ENCODE assay signal across 17 cellular contexts in genomic region chr7:21169667-21170605, GRCh38.
DNase-seq lines count a peak whose midpoint lies in the region; ATAC-seq and TF ChIP-seq lines count a peak whose summit lies in the region.
"Had no signal": no experiment of that assay in that cellular context is flagged by ENCODE, and none has a peak within 500 bp of the region (broad histone marks: within the 10 kb centered on the region; RNA-seq: fewer than 3 reads in every experiment).

No MANE protein-coding gene starts in this region.

- no peak for TF ChIP-seq RAD21 in neural cell (conservative IDR thresholded peaks at IDR 0.05)

- no peaks in the 10 kb centered on the region for H3K9me2 ChIP-seq in neural cell (ENCODE audit: insufficient read depth, low read length)

- no peaks in the 10 kb centered on the region for H3F3A ChIP-seq in neural cell (ENCODE audit: insufficient read depth, low read length, poor library complexity, severe bottlenecking)

- no peak for ATAC-seq in GM21360 (IDR thresholded peaks at IDR 0.05; ENCODE audit: unreplicated experiment)

- H3K36me3 ChIP-seq in NT2/D1 (ENCODE audit: insufficient read depth, insufficient read length, low read length) = no peaks in the 10 kb centered on the region
- no peaks in the 10 kb centered on the region for H3K36me3 ChIP-seq in neural cell (ENCODE audit: insufficient read depth, low read length)
- H3K36me3 ChIP-seq: ovary, thoracic aorta had no signal

- H3K4me3 ChIP-seq in NT2/D1 (ENCODE audit: insufficient read length, low read depth) (peak overlapping the region; percentile 37), neural cell (ENCODE audit: low read length) (peak overlapping the region; percentile 54)
- H3K4me3 ChIP-seq: ovary, thoracic aorta had no signal

- no peak overlapping the region for H2AFZ ChIP-seq in neural cell (ENCODE audit: low read depth, low read length)

- peak overlapping the region; percentile 13 for H3K4me2 ChIP-seq in neural cell (ENCODE audit: low read length)

- DNase-seq in HPDE6-E6E7 (ENCODE audit: extremely low spot score) (peak; percentile 41), NT2/D1 (ENCODE audit: low read depth, low spot score) (peak; percentile 82), iPS DF 19.7 (ENCODE audit: low read depth, low spot score) (peak; percentile 80), SKM-1 (lab: John Stamatoyannopoulos, UW; ENCODE audit: unreplicated experiment) (no peak), amygdala (lab: John Stamatoyannopoulos, UW) (no peak), activated gamma-delta T cell (lab: John Stamatoyannopoulos, UW) (no peak)
- DNase-seq: foreskin fibroblast, GF-D8, midbrain, NCI-H1694 treated with DMSO at 0.1 percent for 48 hours, ovary, RPMI8226, T-helper 1 cell had no signal

- peaks cover 32% of the 10 kb centered on the region for H3K27me3 ChIP-seq in NT2/D1 (ENCODE audit: insufficient read depth, insufficient read length)
- peaks cover 37% of the 10 kb centered on the region for H3K27me3 ChIP-seq in neural cell (ENCODE audit: insufficient read depth, low read depth, low read length)
- H3K27me3 ChIP-seq: ovary had no signal

- no peaks in the 10 kb centered on the region for H3K79me2 ChIP-seq in neural cell (replicated peaks; ENCODE audit: insufficient read depth, low read length)

- TF ChIP-seq CTCF in neural cell (IDR thresholded peaks at IDR 0.05; ENCODE audit: poor library complexity, severe bottlenecking) = no peak

- peak overlapping the region; percentile 60 for H3K27ac ChIP-seq in neural cell (ENCODE audit: low read length)
- H3K27ac ChIP-seq: ovary, thoracic aorta, VCaP had no signal

- peaks cover 2% of the 10 kb centered on the region for H3K4me1 ChIP-seq in NT2/D1 (ENCODE audit: insufficient read depth, insufficient read length)

- TF ChIP-seq EP300 in neural cell (conservative IDR thresholded peaks at IDR 0.05; ENCODE audit: poor library complexity, severe bottlenecking) = no peak

- H4K20me1 ChIP-seq in neural cell (ENCODE audit: insufficient read depth) = no peaks in the 10 kb centered on the region

- H3K9ac ChIP-seq in NT2/D1 (ENCODE audit: insufficient read length, low read depth) = peak overlapping the region; percentile 46
- peak overlapping the region; percentile 45 for H3K9ac ChIP-seq in neural cell (ENCODE audit: low read length)

- H3K9me3 ChIP-seq in NT2/D1 (ENCODE audit: insufficient read depth, low read length) (0 out of 2 replicates have a peak, but pooled peaks cover 4% of the 10 kb centered on the region), neural cell (ENCODE audit: low read length) (no peaks in the 10 kb centered on the region)
- H3K9me3 ChIP-seq: ovary, thoracic aorta had no signal

TF ChIP-seq in neural cell, 6 proteins besides CTCF, POLR2A, EP300 and RAD21:
- TF ChIP-seq EZH2 (IDR thresholded peaks at IDR 0.05; ENCODE audit: borderline replicate concordance, insufficient read depth, low read length, poor library complexity, severe bottlenecking) (no peak), REST (IDR thresholded peaks at IDR 0.05; ENCODE audit: borderline replicate concordance) (no peak), TAF1 (IDR thresholded peaks at IDR 0.05; ENCODE audit: low read depth) (no peak), POLR2AphosphoS5 (IDR thresholded peaks at IDR 0.05) (no peak), SMC3 (conservative IDR thresholded peaks at IDR 0.05; ENCODE audit: poor library complexity) (no peak), MXI1 (conservative IDR thresholded peaks at IDR 0.05; ENCODE audit: poor library complexity, severe bottlenecking) (no peak)

Comparison
In these comparisons a context has a peak if more than half of its experiments do, and no peak if none do; other contexts are left out.
1. DNase-seq: peak in HPDE6-E6E7 (single experiment), NT2/D1 (single experiment) and iPS DF 19.7 (single experiment); none in SKM-1 (single experiment), amygdala (0 of 56) and activated gamma-delta T cell (single experiment).